In the genomic region with DNA sequence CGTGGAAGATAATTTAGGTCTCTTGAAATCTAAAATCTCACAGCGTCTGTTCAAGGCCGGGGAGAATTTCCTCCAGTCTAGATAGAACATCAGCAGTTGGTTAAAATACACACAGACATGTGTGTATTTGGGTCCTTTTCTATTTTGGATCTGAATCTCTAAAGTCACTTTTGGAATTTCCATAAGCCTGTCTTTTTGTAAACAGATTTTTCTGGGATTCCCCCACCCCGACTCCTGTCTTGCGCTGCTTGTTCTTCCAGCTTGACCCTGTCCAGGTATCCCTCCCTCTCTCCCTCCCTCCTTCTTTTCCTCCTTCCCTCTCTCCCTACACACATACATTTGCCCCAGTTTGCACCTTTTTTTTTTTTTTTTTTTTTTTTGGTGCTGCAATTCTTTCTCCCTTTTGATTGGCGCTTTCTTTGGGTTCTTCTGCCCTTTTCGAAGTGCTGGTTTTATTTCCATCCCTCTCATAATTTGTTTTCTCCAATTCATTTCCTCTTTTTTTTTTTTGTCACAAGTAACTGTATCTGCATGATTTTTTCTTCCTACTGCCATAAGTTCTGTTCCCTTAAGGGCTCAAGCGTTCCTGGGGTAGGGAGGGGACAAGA, we compare ENCODE assay signal across 8 cellular contexts.
DNase-seq lines count a peak whose midpoint lies in the region; ATAC-seq, FAIRE-seq and TF ChIP-seq lines count a peak whose summit lies in the region.

No MANE protein-coding gene starts in this region.

- H3K27me3 ChIP-seq in A673 (replicated peaks; ENCODE audit: insufficient read depth, low read depth, low read length, poor library complexity) (no peaks in the 10 kb centered on the region), adrenal gland (no peaks in the 10 kb centered on the region), HepG2 (ENCODE audit: control insufficient read depth in 1 of 2, insufficient read depth in 2 of 2, low read length in 2 of 2) (peaks cover 2 to 66% of the 10 kb centered on the region in 2 experiments; a peak in 4 of 5 replicates)

- TF ChIP-seq CTCF in A673 (conservative IDR thresholded peaks at IDR 0.05; ENCODE audit: low read depth, low read length) (no peak), HFFc6 (IDR thresholded peaks at IDR 0.05) (no peak), adrenal gland (IDR thresholded peaks at IDR 0.05) (no peak), HepG2 (CRISPR knock-in tag; IDR thresholded peaks at IDR 0.05) (no peak), type B pancreatic cell (conservative IDR thresholded peaks at IDR 0.05) (peak; percentile 4)

- H3K27ac Mint-ChIP-seq in HFFc6 (peak overlapping the region; percentile 94), type B pancreatic cell (peak overlapping the region; percentile 92)

- H3K4me1 ChIP-seq in A673 (ENCODE audit: insufficient read depth, low read length, poor library complexity, severe bottlenecking) (no peaks in the 10 kb centered on the region), adrenal gland (replicated peaks in 1 of 2) (peaks cover 7 to 10% of the 10 kb centered on the region in 2 donors), HepG2 (ENCODE audit: insufficient read depth, low read length) (peaks cover 41% of the 10 kb centered on the region)

- no peak overlapping the region for H2AFZ ChIP-seq in HepG2 (ENCODE audit: low read length)

- 31 to 33% (median 32%) methylated on average over 8 of the region's 8 CpGs for WGBS in adrenal gland, 4 donors
- 28% methylated on average over 8 of the region's 8 CpGs for whole genome bisulfite sequencing in HepG2 (ENCODE audit: low lambda C conversion rate)

- FAIRE-seq in HepG2 (lab: Jason Lieb, UNC), result no peak

- H3K4me3 Mint-ChIP-seq in HFFc6 (peak overlapping the region; percentile 87), type B pancreatic cell (peak overlapping the region; percentile 93)

- in situ Hi-C loops in HepG2 (cut with HindIII; ENCODE audit: extremely low pct_ligation_motif_present, low pct_unique_long_range_greater_than_20kb), result no loop called here

- H3K4me3 ChIP-seq in A673 (ENCODE audit: low read depth, low read length, poor library complexity, severe bottlenecking) (peak overlapping the region; percentile 70), adrenal gland (peak overlapping the region; percentile 43 to 94 (median 54)), HepG2 (replicated peaks in 1 of 3; ENCODE audit: insufficient read depth in 1 of 3, low read depth in 2 of 3, low read length in 3 of 3) (peak overlapping the region; percentile 58 to 75 (median 69); a peak in 5 of 6 replicates)

- peaks cover 56% of the 10 kb centered on the region for H3K4me1 Mint-ChIP-seq in HFFc6 (ENCODE audit: low read depth)
- H3K4me1 Mint-ChIP-seq in type B pancreatic cell (ENCODE audit: unreplicated experiment), result peaks cover 27% of the 10 kb centered on the region

- no peaks in the 10 kb centered on the region for H3K36me3 Mint-ChIP-seq in HFFc6 (ENCODE audit: low read depth)
- no peaks in the 10 kb centered on the region for H3K36me3 Mint-ChIP-seq in type B pancreatic cell

- H3K9me3 ChIP-seq in A673 (ENCODE audit: low read depth, low read length, poor library complexity, severe bottlenecking) (no peaks in the 10 kb centered on the region), adrenal gland (replicated peaks in 1 of 3) (no peaks in the 10 kb centered on the region), HepG2 (ENCODE audit: low read length) (no peaks in the 10 kb centered on the region)

- H3K27me3 Mint-ChIP-seq in HFFc6 (ENCODE audit: insufficient read depth) (no peaks in the 10 kb centered on the region), type B pancreatic cell (no peaks in the 10 kb centered on the region)

- no peak for TF ChIP-seq RAD21 in HepG2 (CRISPR knock-in tag; IDR thresholded peaks at IDR 0.05)

- no peak for ATAC-seq in HepG2
- ATAC-seq in sciatic nerve, result no peak

- DNase-seq in A673 (ENCODE audit: low spot score), result no peak
- no peak for DNase-seq in HFFc6
- DNase-seq in adrenal gland, result no peak
- no peak for DNase-seq in HepG2 (ENCODE audit: low spot score)
- DNase-seq in type B pancreatic cell (ENCODE audit: extremely low spot score, unreplicated experiment), result no peak
- DNase-seq in sciatic nerve (ENCODE audit: low spot score), result no peak
- no peak for DNase-seq in ureter (ENCODE audit: low spot score)
- DNase-seq in NCI-H1417 treated with DMSO at 0.1 percent for 48 hours (lab: John Stamatoyannopoulos, UW), result no peak

- no peaks in the 10 kb centered on the region for H4K20me1 ChIP-seq in HepG2 (ENCODE audit: insufficient read depth, low read length)

- intact Hi-C loops in A673 (cut with micrococcal nuclease; ENCODE audit: unreplicated experiment) (loop anchor here (5.0 kb wide), 1 partner anchor 94 kb away; no protein-coding TSS in a partner anchor), adrenal gland (cut with DNase I) (loop anchor here in 1 of 2 donors (10.0 kb wide), 1 partner anchor 124 kb away; no protein-coding TSS in a partner anchor), HepG2 (cut with micrococcal nuclease; ENCODE audit: unreplicated experiment) (no loop called here), sciatic nerve (cut with DNase I) (loop anchor here (10.0 kb wide), 1 partner anchor 66 kb away; no protein-coding TSS in a partner anchor)

- CTCF ChIA-PET in A673 (lab: Charles Lee) (no interaction called here), HepG2 (lab: Yijun Ruan, JAX; ENCODE audit: low intra/inter-chr PET ratio, low total read pairs) (no interaction called here)

- BruUV-seq in A673 (replicated peaks; lab: Mats Ljungman, UMichigan) (TSS peak; percentile 62), HepG2 (replicated peaks; lab: Mats Ljungman, UMichigan) (no TSS peak)

- H3K9ac ChIP-seq in HepG2 (ENCODE audit: insufficient read depth, low read depth, low read length), result peak overlapping the region; percentile 47; the same call in 1 of the 2 replicates

- peak overlapping the region; percentile 78 for H3K4me2 ChIP-seq in HepG2 (ENCODE audit: low read depth, low read length)

- H3K9me3 Mint-ChIP-seq in HFFc6 (no peaks in the 10 kb centered on the region), type B pancreatic cell (no peaks in the 10 kb centered on the region)

- TF ChIP-seq EP300 in HepG2 (IDR thresholded peaks at IDR 0.05; ENCODE audit: low read depth in 2 of 2, low read length in 2 of 2), result no peak
- TF ChIP-seq EP300 in HepG2 (CRISPR knock-in tag; IDR thresholded peaks at IDR 0.05; ENCODE audit: borderline replicate concordance), result no peak

- no peaks in the 10 kb centered on the region for H3K36me3 ChIP-seq in A673 (ENCODE audit: insufficient read depth, low read length, poor library complexity, severe bottlenecking)
- H3K36me3 ChIP-seq in adrenal gland (replicated peaks in 1 of 2), result no peaks in the 10 kb centered on the region
- H3K36me3 ChIP-seq in HepG2 (replicated peaks in 1 of 2; ENCODE audit: control insufficient read depth in 1 of 2, insufficient read depth in 2 of 2, low read length in 2 of 2), result no peaks in the 10 kb centered on the region

- peak overlapping the region; percentile 62 for H3K27ac ChIP-seq in A673 (ENCODE audit: low read depth, low read length, poor library complexity, severe bottlenecking)
- H3K27ac ChIP-seq in adrenal gland, result peak overlapping the region; percentile 82 to 99 (median 94)
- no peak overlapping the region for H3K27ac ChIP-seq in HepG2 (ENCODE audit: extremely low read length, insufficient read depth, low read length)

- no peaks in the 10 kb centered on the region for H3K79me2 ChIP-seq in HepG2 (ENCODE audit: insufficient read depth, low read length)

- TF ChIP-seq POLR2A in adrenal gland (IDR thresholded peaks at IDR 0.05) (no peak), HepG2 (IDR thresholded peaks at IDR 0.05; ENCODE audit: insufficient read depth in 1 of 2, low read depth in 2 of 2, low read length in 2 of 2) (no peak)

- POLR2A ChIA-PET in A673 (lab: Charles Lee; ENCODE audit: low non-redundant PET) (no interaction called here), HepG2 (lab: Yijun Ruan, JAX) (interaction anchor here (1.0 to 2.0 kb wide), 5 partner anchors 17 to 117 kb away, joined by 3 to 15 read pairs (median 6); partner anchors contain the start of gene SERTAD2)

TF ChIP-seq in HepG2, 621 proteins besides CTCF, POLR2A, EP300 and RAD21 (continues in another document):
- no peak for TF ChIP-seq HMG20B (CRISPR knock-in tag; conservative IDR thresholded peaks at IDR 0.05)
- TF ChIP-seq PCBP2 (optimal IDR thresholded peaks at IDR 0.05; ENCODE audit: low read depth, low read length, poor library complexity, severe bottlenecking), result peak; percentile 80
- 0 out of 2 replicates have a peak, but pooled peaks have one; percentile 7 for TF ChIP-seq ZNF501 (CRISPR knock-in tag; IDR thresholded peaks at IDR 0.05)
- TF ChIP-seq REL (CRISPR knock-in tag; conservative IDR thresholded peaks at IDR 0.05), result 0 out of 2 replicates have a peak, but pooled peaks have one; percentile 6
- TF ChIP-seq SRSF1 (optimal IDR thresholded peaks at IDR 0.05; ENCODE audit: low read depth, low read length), result peak; percentile 9
- peak; percentile 63; the same call in 1 of the 2 replicates for TF ChIP-seq EZH2 (conservative IDR thresholded peaks at IDR 0.05; ENCODE audit: low read depth, low read length)
- TF ChIP-seq, protein P1, sequence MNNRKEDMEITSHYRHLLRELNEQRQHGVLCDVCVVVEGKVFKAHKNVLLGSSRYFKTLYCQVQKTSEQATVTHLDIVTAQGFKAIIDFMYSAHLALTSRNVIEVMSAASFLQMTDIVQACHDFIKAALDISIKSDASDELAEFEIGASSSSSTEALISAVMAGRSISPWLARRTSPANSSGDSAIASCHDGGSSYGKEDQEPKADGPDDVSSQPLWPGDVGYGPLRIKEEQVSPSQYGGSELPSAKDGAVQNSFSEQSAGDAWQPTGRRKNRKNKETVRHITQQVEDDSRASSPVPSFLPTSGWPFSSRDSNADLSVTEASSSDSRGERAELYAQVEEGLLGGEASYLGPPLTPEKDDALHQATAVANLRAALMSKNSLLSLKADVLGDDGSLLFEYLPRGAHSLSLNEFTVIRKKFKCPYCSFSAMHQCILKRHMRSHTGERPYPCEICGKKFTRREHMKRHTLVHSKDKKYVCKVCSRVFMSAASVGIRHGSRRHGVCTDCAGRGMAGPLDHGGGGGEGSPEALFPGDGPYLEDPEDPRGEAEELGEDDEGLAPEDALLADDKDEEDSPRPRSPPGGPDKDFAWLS (CRISPR knock-in tag; IDR thresholded peaks at IDR 0.05; ENCODE audit: borderline replicate concordance), result no peak
- TF ChIP-seq CBX2 (IDR thresholded peaks at IDR 0.05; ENCODE audit: low read depth, low read length), result 0 out of 2 replicates have a peak, but pooled peaks have one; percentile 30
- no peak for TF ChIP-seq CBX2 (CRISPR knock-in tag; IDR thresholded peaks at IDR 0.05; ENCODE audit: low read depth)
- 0 out of 2 replicates have a peak, but pooled peaks have one; percentile 10 for TF ChIP-seq ZBTB42 (CRISPR knock-in tag; IDR thresholded peaks at IDR 0.05)
- 0 out of 2 replicates have a peak, but pooled peaks have one; percentile 15 for TF ChIP-seq ARNTL (CRISPR knock-in tag; IDR thresholded peaks at IDR 0.05)
- 0 out of 2 replicates have a peak, but pooled peaks have one; percentile 4 for TF ChIP-seq JUNB (CRISPR knock-in tag; IDR thresholded peaks at IDR 0.05; ENCODE audit: borderline replicate concordance)
- TF ChIP-seq ZNF430 (CRISPR knock-in tag; IDR thresholded peaks at IDR 0.05), result 0 out of 2 replicates have a peak, but pooled peaks have one; percentile 7
- no peak for TF ChIP-seq KDM4B (CRISPR knock-in tag; IDR thresholded peaks at IDR 0.05)
- no peak for TF ChIP-seq KMT2A (CRISPR knock-in tag; IDR thresholded peaks at IDR 0.05)
